In the genomic region with DNA sequence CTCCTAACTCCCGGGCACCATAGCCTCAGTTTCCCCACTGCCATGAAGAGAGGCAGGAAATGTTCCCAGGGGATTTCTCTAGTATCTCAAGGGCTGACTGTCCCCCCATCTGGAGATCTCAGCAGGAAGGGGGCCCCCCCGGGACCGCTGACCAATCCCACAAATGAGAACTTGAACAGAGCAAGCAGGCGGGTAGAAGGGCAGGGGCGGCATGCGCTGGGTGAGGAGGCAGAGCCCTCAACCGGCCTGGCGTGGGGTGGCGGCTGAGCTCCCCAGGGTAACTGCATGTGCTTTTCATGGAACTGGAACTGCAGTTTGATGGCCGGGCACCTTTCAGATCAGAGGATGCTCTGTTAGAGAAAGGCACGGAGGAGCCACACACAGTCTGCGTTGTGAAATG, we compare ENCODE assay signal across 21 cellular contexts.
A peak's percentile ranks its signal among the peaks of the same experiment; 100 is the strongest.
DNase-seq lines count a peak whose midpoint lies in the region; ATAC-seq and TF ChIP-seq lines count a peak whose summit lies in the region.
"Had no signal": no experiment of that assay in that cellular context is flagged by ENCODE, and none has a peak within 500 bp of the region (broad histone marks: within the 10 kb centered on the region; RNA-seq: fewer than 3 reads in every experiment).

No MANE protein-coding gene starts in this region.

- H3K4me3 ChIP-seq in lower lobe of right lung (no peak overlapping the region), neuronal stem cell (ENCODE audit: low read length in 2 of 2) (no peak overlapping the region), spleen (no peak overlapping the region)
- H3K4me3 ChIP-seq: BLaER1, GM12878, GM23338, HAP-1 had no signal

- H2AFZ ChIP-seq in neuronal stem cell (ENCODE audit: low read length), result no peak overlapping the region
- H2AFZ ChIP-seq: GM23338 had no signal

- no peak overlapping the region for H4K91ac ChIP-seq in neuronal stem cell (ENCODE audit: low read depth, low read length, poor library complexity)

- peaks cover 0 to 4% of the 10 kb centered on the region in 2 donors for H3K27me3 Mint-ChIP-seq in natural killer cell treated with Interleukin-12 subunit alpha and Interleukin-12 subunit beta and Interleukin-15 and Interleukin-18, amount 100 ng/mL, for 72 hours
- no peaks in the 10 kb centered on the region for H3K27me3 Mint-ChIP-seq in natural killer cell (ENCODE audit: low read depth in 2 of 2)
- H3K27me3 Mint-ChIP-seq in HFFc6 (ENCODE audit: insufficient read depth), result no peaks in the 10 kb centered on the region; the same call in 1 of the 2 replicates
- H3K27me3 Mint-ChIP-seq: B cell; CD4-positive, CD25-positive, alpha-beta regulatory T cell had no signal

- no CpG with 5 or more reads among the region's 12 CpGs for WGBS in neuronal stem cell (ENCODE audit: extremely low coverage in 2 of 2, insufficient read length in 2 of 2, insufficient replicate concordance in 1 of 2), 2 donors
- 88 to 93% (median 90%) methylated on average over 12 of the region's 12 CpGs for WGBS in spleen, 5 donors

- H4K8ac ChIP-seq in neuronal stem cell (ENCODE audit: low read depth, low read length), result no peak overlapping the region

- no peak overlapping the region for H2BK15ac ChIP-seq in neuronal stem cell (ENCODE audit: low read length)

- no peak overlapping the region for H2AK5ac ChIP-seq in neuronal stem cell (ENCODE audit: low read depth, low read length)

- no peaks in the 10 kb centered on the region for H3K36me3 Mint-ChIP-seq in natural killer cell treated with Interleukin-12 subunit alpha and Interleukin-12 subunit beta and Interleukin-15 and Interleukin-18, amount 100 ng/mL, for 72 hours
- H3K36me3 Mint-ChIP-seq in natural killer cell, result no peaks in the 10 kb centered on the region
- H3K36me3 Mint-ChIP-seq in HFFc6 (ENCODE audit: low read depth), result peaks cover 17% of the 10 kb centered on the region; the same call in 1 of the 2 replicates
- H3K36me3 Mint-ChIP-seq: CD4-positive, CD25-positive, alpha-beta regulatory T cell; CD8-positive, alpha-beta T cell had no signal

- no peak overlapping the region for H3K4me2 ChIP-seq in neuronal stem cell (ENCODE audit: insufficient read depth, low read length, poor library complexity, severe bottlenecking)
- H3K4me2 ChIP-seq: BLaER1, GM23338 had no signal

- no peak overlapping the region for H3K27ac Mint-ChIP-seq in natural killer cell treated with Interleukin-12 subunit alpha and Interleukin-12 subunit beta and Interleukin-15 and Interleukin-18, amount 100 ng/mL, for 72 hours
- H3K27ac Mint-ChIP-seq in natural killer cell, result no peak overlapping the region
- H3K27ac Mint-ChIP-seq in HFFc6, result no peak overlapping the region
- H3K27ac Mint-ChIP-seq: B cell; CD4-positive, CD25-positive, alpha-beta regulatory T cell; CD8-positive, alpha-beta T cell; GM23338 had no signal

- TF ChIP-seq POLR2A in spleen (IDR thresholded peaks at IDR 0.05), result no peak

- no peaks in the 10 kb centered on the region for H3K9me3 ChIP-seq in lower lobe of right lung
- peaks cover 0 to 4% of the 10 kb centered on the region in 2 donors for H3K9me3 ChIP-seq in neuronal stem cell (replicated peaks in 1 of 2; ENCODE audit: control insufficient read depth in 2 of 2, insufficient read depth in 1 of 2, low read depth in 1 of 2, low read length in 2 of 2)
- peaks cover 0 to 8% (median 0%) of the 10 kb centered on the region in 8 donors for H3K9me3 ChIP-seq in spleen
- H3K9me3 ChIP-seq: BLaER1, Caco-2, HAP-1 had no signal

- H3K27me3 ChIP-seq in lower lobe of right lung (ENCODE audit: low read depth) (no peaks in the 10 kb centered on the region), neuronal stem cell (ENCODE audit: control insufficient read depth in 3 of 3, insufficient read depth in 3 of 3, low read depth in 1 of 3, low read length in 3 of 3) (no peaks in the 10 kb centered on the region), spleen (replicated peaks in 1 of 7) (peaks cover 0 to 16% (median 0%) of the 10 kb centered on the region in 7 donors)
- H3K27me3 ChIP-seq: BLaER1 had no signal

- H3K18ac ChIP-seq in neuronal stem cell (ENCODE audit: low read length), result peak overlapping the region; percentile 40

- H2BK120ac ChIP-seq in neuronal stem cell (ENCODE audit: low read depth, low read length), result no peak overlapping the region

- no peak overlapping the region for H3K4me3 Mint-ChIP-seq in natural killer cell treated with Interleukin-12 subunit alpha and Interleukin-12 subunit beta and Interleukin-15 and Interleukin-18, amount 100 ng/mL, for 72 hours
- H3K4me3 Mint-ChIP-seq in natural killer cell (no peak overlapping the region), HFFc6 (no peak overlapping the region)
- H3K4me3 Mint-ChIP-seq: B cell; CD4-positive, CD25-positive, alpha-beta regulatory T cell; CD8-positive, alpha-beta T cell; GM23338 had no signal

- H3K4me1 ChIP-seq in lower lobe of right lung (no peaks in the 10 kb centered on the region), neuronal stem cell (ENCODE audit: control insufficient read depth in 2 of 2, insufficient read depth in 1 of 2, low read depth in 1 of 2, low read length in 2 of 2) (peaks cover 19 to 24% of the 10 kb centered on the region in 2 donors), spleen (peaks cover 0 to 4% (median 0%) of the 10 kb centered on the region in 6 donors)
- H3K4me1 ChIP-seq: Caco-2, HAP-1 had no signal

- DNase-seq in natural killer cell treated with Interleukin-12 subunit alpha and Interleukin-12 subunit beta and Interleukin-15 and Interleukin-18, amount 100 ng/mL, for 72 hours (ENCODE audit: low spot score), result peak; percentile 23
- DNase-seq in natural killer cell (no peak), lower lobe of right lung (peak; percentile 34), neuronal stem cell (ENCODE audit: low spot score) (no peak), spleen (peak; percentile 66), HT-29 (ENCODE audit: low spot score) (no peak), HFFc6 (no peak)
- DNase-seq: Caco-2; CD4-positive, CD25-positive, alpha-beta regulatory T cell; CD8-positive, alpha-beta T cell; DMS79; EL; GDM1 had no signal

- no peaks in the 10 kb centered on the region for H3K36me3 ChIP-seq in lower lobe of right lung
- H3K36me3 ChIP-seq in neuronal stem cell (replicated peaks in 1 of 2; ENCODE audit: control insufficient read depth in 2 of 2, insufficient read depth in 2 of 2, low read length in 2 of 2), result no peaks in the 10 kb centered on the region
- H3K36me3 ChIP-seq in spleen, result no peaks in the 10 kb centered on the region
- H3K36me3 ChIP-seq: BLaER1, HAP-1 had no signal

- no peak overlapping the region for H3K9ac ChIP-seq in neuronal stem cell (ENCODE audit: low read depth, low read length, poor library complexity)
- H3K9ac ChIP-seq: BLaER1 had no signal

- peaks cover 5% of the 10 kb centered on the region for H3K79me1 ChIP-seq in neuronal stem cell (ENCODE audit: low read depth, low read length)

- intact Hi-C loops in natural killer cell (cut with micrococcal nuclease) (no loop called here), lower lobe of right lung (cut with DNase I) (no loop called here), spleen (cut with DNase I; ENCODE audit: low total_unique reads) (no loop called here)

- no peak for ATAC-seq in natural killer cell treated with Interleukin-12 subunit alpha and Interleukin-12 subunit beta and Interleukin-15 and Interleukin-18, amount 100 ng/mL, for 72 hours
- no peak for ATAC-seq in natural killer cell
- ATAC-seq in lower lobe of right lung, result no peak
- ATAC-seq in HG02840 (IDR thresholded peaks at IDR 0.05; ENCODE audit: low FRiP score, unreplicated experiment), result no peak
- ATAC-seq: CD8-positive, alpha-beta T cell; GM12878; GM23338 had no signal

- no peak overlapping the region for H2BK12ac ChIP-seq in neuronal stem cell (ENCODE audit: low read length)

- H3K9me3 Mint-ChIP-seq in natural killer cell treated with Interleukin-12 subunit alpha and Interleukin-12 subunit beta and Interleukin-15 and Interleukin-18, amount 100 ng/mL, for 72 hours, result no peaks in the 10 kb centered on the region
- H3K9me3 Mint-ChIP-seq in natural killer cell (no peaks in the 10 kb centered on the region), HFFc6 (peaks cover 45% of the 10 kb centered on the region)
- H3K9me3 Mint-ChIP-seq: CD8-positive, alpha-beta T cell; GM23338 had no signal

- no peak for TF ChIP-seq CTCF in natural killer cell (IDR thresholded peaks at IDR 0.05)
- no peak for TF ChIP-seq CTCF in lower lobe of right lung (IDR thresholded peaks at IDR 0.05)
- TF ChIP-seq CTCF in spleen (IDR thresholded peaks at IDR 0.05 in 8 of 11, conservative IDR thresholded peaks at IDR 0.05 in 3 of 11), result no peak
- no peak for TF ChIP-seq CTCF in HFFc6 (IDR thresholded peaks at IDR 0.05)

- no peak overlapping the region for H3K27ac ChIP-seq in lower lobe of right lung
- H3K27ac ChIP-seq in neuronal stem cell (replicated peaks; ENCODE audit: low read length), result no peak overlapping the region
- no peak overlapping the region for H3K27ac ChIP-seq in spleen
- H3K27ac ChIP-seq: 22Rv1, BLaER1, C4-2B had no signal

- H3K23ac ChIP-seq in neuronal stem cell (ENCODE audit: low read depth, low read length, poor library complexity), result no peak overlapping the region

- no peak overlapping the region for H3K4ac ChIP-seq in neuronal stem cell (ENCODE audit: low read length)

- peak overlapping the region; percentile 2 for H3K14ac ChIP-seq in neuronal stem cell (ENCODE audit: low read length)

- no peaks in the 10 kb centered on the region for H3K4me1 Mint-ChIP-seq in natural killer cell treated with Interleukin-12 subunit alpha and Interleukin-12 subunit beta and Interleukin-15 and Interleukin-18, amount 100 ng/mL, for 72 hours (ENCODE audit: low read depth in 2 of 2)
- H3K4me1 Mint-ChIP-seq in natural killer cell (no peaks in the 10 kb centered on the region), HFFc6 (ENCODE audit: low read depth) (no peaks in the 10 kb centered on the region)
- H3K4me1 Mint-ChIP-seq: B cell; CD4-positive, CD25-positive, alpha-beta regulatory T cell had no signal

- no peak overlapping the region for H2BK5ac ChIP-seq in neuronal stem cell (ENCODE audit: low read length)

Comparison
In these comparisons a context has a peak if more than half of its experiments do, and no peak if none do; other contexts are left out.
1. DNase-seq: peak in natural killer cell treated with Interleukin-12 subunit alpha and Interleukin-12 subunit beta and Interleukin-15 and Interleukin-18, amount 100 ng/mL, for 72 hours (single experiment), lower lobe of right lung (single experiment) and spleen (single experiment); none in natural killer cell (single experiment), neuronal stem cell (single experiment), HT-29 (single experiment) and HFFc6 (single experiment).